In the genomic region with DNA sequence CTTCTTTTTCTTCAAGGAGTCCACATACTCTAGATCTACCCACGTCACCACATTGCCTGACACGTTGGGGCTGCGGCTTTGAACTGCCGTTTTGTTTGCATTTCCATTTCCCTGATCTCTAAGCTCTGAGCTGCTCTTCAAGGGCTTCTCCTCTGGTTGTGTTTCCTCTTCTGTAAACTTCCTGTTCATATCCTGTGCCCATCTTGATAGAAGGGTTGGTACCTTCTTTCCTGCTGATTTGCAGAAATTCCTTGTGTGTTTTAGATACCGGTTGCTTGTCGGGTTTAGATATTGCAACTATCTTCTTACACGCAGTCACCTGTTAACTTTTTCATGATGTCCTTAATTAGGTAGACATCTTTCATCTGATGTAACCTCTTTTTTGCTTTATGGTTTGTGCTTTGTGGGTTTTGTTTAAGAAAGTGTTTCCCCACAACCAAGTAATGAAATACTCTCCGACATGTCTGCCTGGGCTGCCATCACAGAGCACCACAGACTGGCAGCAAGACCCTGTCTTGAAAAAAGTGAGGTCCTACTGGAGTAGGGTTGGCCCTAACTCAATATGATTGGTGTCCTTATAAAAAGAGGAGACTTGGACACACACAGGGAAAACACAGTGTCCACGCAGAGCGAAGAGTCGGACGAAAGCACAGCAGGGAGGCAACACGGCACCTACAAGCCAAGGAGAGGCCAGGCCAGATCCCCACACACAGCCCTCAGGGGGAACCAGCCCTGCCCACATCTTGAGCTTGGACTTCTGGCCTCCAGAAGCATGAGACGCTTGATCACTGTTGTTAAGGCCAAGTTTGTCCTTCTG, we compare ENCODE assay signal across 10 cellular contexts.
A peak's percentile ranks its signal among the peaks of the same experiment; 100 is the strongest.
DNase-seq lines count a peak whose midpoint lies in the region; FAIRE-seq and TF ChIP-seq lines count a peak whose summit lies in the region.
"Had no signal": no experiment of that assay in that cellular context is flagged by ENCODE, and none has a peak within 500 bp of the region (broad histone marks: within the 10 kb centered on the region; RNA-seq: fewer than 3 reads in every experiment).

No MANE protein-coding gene starts in this region.

- no peaks in the 10 kb centered on the region for H3K36me3 ChIP-seq in osteoblast (ENCODE audit: insufficient read depth, low read length)
- H3K36me3 ChIP-seq: heart right ventricle had no signal

- peak overlapping the region; percentile 99 for H3K27ac Mint-ChIP-seq in T-helper 2 cell treated with Interferon-gamma antibody and Interleukin-4, amounts not matched to agents 5 μg/mL and 100 μg/mL, for 36 hours
- peak overlapping the region; percentile 98 for H3K27ac Mint-ChIP-seq in activated naive CD8-positive, alpha-beta T cell treated with anti-CD3 and anti-CD28 coated beads for 36 hours

- H4K20me1 ChIP-seq in osteoblast (ENCODE audit: insufficient read depth, low read length) = no peaks in the 10 kb centered on the region

- peak; percentile 82 for DNase-seq in GDM1 (lab: John Stamatoyannopoulos, UW)
- peak; percentile 68 for DNase-seq in T-helper 2 cell treated with Interferon-gamma antibody and Interleukin-4, amounts not matched to agents 5 μg/mL and 100 μg/mL, for 36 hours (ENCODE audit: low spot score)
- DNase-seq in activated naive CD8-positive, alpha-beta T cell treated with anti-CD3 and anti-CD28 coated beads for 36 hours = peak; percentile 75
- peak; percentile 73 for DNase-seq in osteoblast (ENCODE audit: insufficient read length, low spot score, missing footprints)
- DNase-seq in GM12891 (ENCODE audit: insufficient read length, low spot score) = no peak
- DNase-seq in NCI-H146 treated with DMSO at 0.1 percent for 48 hours (lab: John Stamatoyannopoulos, UW; ENCODE audit: unreplicated experiment) = no peak
- no peak for DNase-seq in NCI-H2227 (lab: John Stamatoyannopoulos, UW; ENCODE audit: unreplicated experiment)
- DNase-seq in AG08395 (ENCODE audit: low spot score) = no peak
- DNase-seq: heart right ventricle, NCI-H226 had no signal

- no peak overlapping the region for H2AFZ ChIP-seq in osteoblast (ENCODE audit: low read length)

- peaks cover 32% of the 10 kb centered on the region for H3K4me1 Mint-ChIP-seq in T-helper 2 cell treated with Interferon-gamma antibody and Interleukin-4, amounts not matched to agents 5 μg/mL and 100 μg/mL, for 36 hours (ENCODE audit: low read depth)
- peaks cover 52% of the 10 kb centered on the region for H3K4me1 Mint-ChIP-seq in activated naive CD8-positive, alpha-beta T cell treated with anti-CD3 and anti-CD28 coated beads for 36 hours

- H3K4me2 ChIP-seq in osteoblast (ENCODE audit: insufficient read depth, low read length) = no peak overlapping the region

- TF ChIP-seq CTCF in osteoblast (IDR thresholded peaks at IDR 0.05; ENCODE audit: extremely low read depth, low read depth, low read length) = no peak

- H3K9me3 ChIP-seq in osteoblast (ENCODE audit: low read depth, low read length) = peaks cover 8% of the 10 kb centered on the region

- H3K27me3 ChIP-seq in osteoblast (ENCODE audit: insufficient read depth, low read length) = no peaks in the 10 kb centered on the region
- H3K27me3 ChIP-seq: heart right ventricle had no signal

- H3K4me3 Mint-ChIP-seq in T-helper 2 cell treated with Interferon-gamma antibody and Interleukin-4, amounts not matched to agents 5 μg/mL and 100 μg/mL, for 36 hours = peak overlapping the region; percentile 84
- peak overlapping the region; percentile 84 for H3K4me3 Mint-ChIP-seq in activated naive CD8-positive, alpha-beta T cell treated with anti-CD3 and anti-CD28 coated beads for 36 hours

- H3K36me3 Mint-ChIP-seq in T-helper 2 cell treated with Interferon-gamma antibody and Interleukin-4, amounts not matched to agents 5 μg/mL and 100 μg/mL, for 36 hours (ENCODE audit: low read depth) = peaks cover 39% of the 10 kb centered on the region
- H3K36me3 Mint-ChIP-seq in activated naive CD8-positive, alpha-beta T cell treated with anti-CD3 and anti-CD28 coated beads for 36 hours = peaks cover 72% of the 10 kb centered on the region

- FAIRE-seq in GM12891 (lab: Jason Lieb, UNC) = no peak

- no peak overlapping the region for H3K4me3 ChIP-seq in osteoblast (ENCODE audit: insufficient read depth, low read length)
- H3K4me3 ChIP-seq: heart right ventricle had no signal

- H3K9me3 Mint-ChIP-seq in T-helper 2 cell treated with Interferon-gamma antibody and Interleukin-4, amounts not matched to agents 5 μg/mL and 100 μg/mL, for 36 hours = peaks cover 45% of the 10 kb centered on the region
- H3K9me3 Mint-ChIP-seq in activated naive CD8-positive, alpha-beta T cell treated with anti-CD3 and anti-CD28 coated beads for 36 hours = peaks cover 25% of the 10 kb centered on the region

- no peaks in the 10 kb centered on the region for H3K27me3 Mint-ChIP-seq in T-helper 2 cell treated with Interferon-gamma antibody and Interleukin-4, amounts not matched to agents 5 μg/mL and 100 μg/mL, for 36 hours (ENCODE audit: low read depth)
- H3K27me3 Mint-ChIP-seq in activated naive CD8-positive, alpha-beta T cell treated with anti-CD3 and anti-CD28 coated beads for 36 hours = no peaks in the 10 kb centered on the region

- no peaks in the 10 kb centered on the region for H3K79me2 ChIP-seq in osteoblast (ENCODE audit: insufficient read depth, low read length)

- H3K27ac ChIP-seq in osteoblast (ENCODE audit: low read depth, low read length) = no peak overlapping the region

- TF ChIP-seq POLR2A in GM12891 (IDR thresholded peaks at IDR 0.05; ENCODE audit: low read depth, low read length) = no peak

- H3K4me1 ChIP-seq in osteoblast (ENCODE audit: insufficient read depth, low read length) = peaks cover 2% of the 10 kb centered on the region

TF ChIP-seq in GM12891, 5 proteins besides CTCF, POLR2A, EP300 and RAD21:
- TF ChIP-seq TAF1 (IDR thresholded peaks at IDR 0.05; ENCODE audit: low read depth, low read length) (no peak), PAX5 (IDR thresholded peaks at IDR 0.05; ENCODE audit: insufficient read depth, low read length, severe bottlenecking) (no peak), SPI1 (IDR thresholded peaks at IDR 0.05; ENCODE audit: low read depth, low read length) (no peak), POU2F2 (IDR thresholded peaks at IDR 0.05; ENCODE audit: low read depth, low read length) (no peak), POLR2AphosphoS5 (IDR thresholded peaks at IDR 0.05; ENCODE audit: low read depth, low read length) (no peak)

Comparison
In these comparisons a context has a peak if more than half of its experiments do, and no peak if none do; other contexts are left out.
1. DNase-seq: peak in GDM1 (single experiment), T-helper 2 cell treated with Interferon-gamma antibody and Interleukin-4, amounts not matched to agents 5 μg/mL and 100 μg/mL, for 36 hours (single experiment), activated naive CD8-positive, alpha-beta T cell treated with anti-CD3 and anti-CD28 coated beads for 36 hours (single experiment) and osteoblast (single experiment); none in GM12891 (single experiment), NCI-H146 treated with DMSO at 0.1 percent for 48 hours (single experiment), NCI-H2227 (single experiment) and AG08395 (single experiment).